Comparison of ENCODE assay signal across 14 cellular contexts in genomic region chr15:79965836-79966630, GRCh38. TPM values are rescaled to one million over a fixed set of nuclear protein-coding genes. Genes with fewer than 3 reads are reported as not detected.
DNase-seq lines count a peak whose midpoint lies in the region; ATAC-seq, FAIRE-seq and TF ChIP-seq lines count a peak whose summit lies in the region.
"Had no signal": no experiment of that assay in that cellular context is flagged by ENCODE, and none has a peak within 500 bp of the region (broad histone marks: within the 10 kb centered on the region; RNA-seq: fewer than 3 reads in every experiment).

No MANE protein-coding gene starts in this region.

- no peaks in the 10 kb centered on the region for H4K20me1 ChIP-seq in osteoblast (ENCODE audit: insufficient read depth, low read length)

- in situ Hi-C loops in GM13976 (cut with MboI; ENCODE audit: low sequenced_read_pairs, unreplicated experiment), result no loop called here

- H3K4me1 ChIP-seq in osteoblast (ENCODE audit: insufficient read depth, low read length), result peaks cover 6% of the 10 kb centered on the region

- H3K79me2 ChIP-seq in osteoblast (ENCODE audit: insufficient read depth, low read length), result no peaks in the 10 kb centered on the region

- peaks cover 6% of the 10 kb centered on the region for H3K9me3 Mint-ChIP-seq in activated CD4-positive, alpha-beta T cell treated with anti-CD3 and anti-CD28 coated beads, Interleukin-2, amount 10 ng/mL, durations not matched to agents 24 days and 14 days
- no peaks in the 10 kb centered on the region for H3K9me3 Mint-ChIP-seq in activated naive CD8-positive, alpha-beta T cell treated with anti-CD3 and anti-CD28 coated beads, Interleukin-2, amount 10 ng/mL, durations not matched to agents 7 days and 5 days

- ATAC-seq in HG03432 (IDR thresholded peaks at IDR 0.05; ENCODE audit: unreplicated experiment), result peak; percentile 31
- ATAC-seq in activated naive CD8-positive, alpha-beta T cell treated with anti-CD3 and anti-CD28 coated beads, Interleukin-2, amount 10 ng/mL, durations not matched to agents 7 days and 5 days (ENCODE audit: low read depth), result no peak

- peak overlapping the region; percentile 91 for H3K4me3 Mint-ChIP-seq in activated CD4-positive, alpha-beta T cell treated with anti-CD3 and anti-CD28 coated beads, Interleukin-2, amount 10 ng/mL, durations not matched to agents 24 days and 14 days
- peak overlapping the region; percentile 93 for H3K4me3 Mint-ChIP-seq in activated naive CD8-positive, alpha-beta T cell treated with anti-CD3 and anti-CD28 coated beads, Interleukin-2, amount 10 ng/mL, durations not matched to agents 7 days and 5 days

- no peaks in the 10 kb centered on the region for H3K27me3 ChIP-seq in osteoblast (ENCODE audit: insufficient read depth, low read length)

- H3K27me3 Mint-ChIP-seq in activated CD4-positive, alpha-beta T cell treated with anti-CD3 and anti-CD28 coated beads, Interleukin-2, amount 10 ng/mL, durations not matched to agents 24 days and 14 days, result no peaks in the 10 kb centered on the region
- H3K27me3 Mint-ChIP-seq in activated naive CD8-positive, alpha-beta T cell treated with anti-CD3 and anti-CD28 coated beads, Interleukin-2, amount 10 ng/mL, durations not matched to agents 7 days and 5 days, result no peaks in the 10 kb centered on the region

- peak; percentile 71 for DNase-seq in activated CD4-positive, alpha-beta T cell treated with anti-CD3 and anti-CD28 coated beads, Interleukin-2, amount 10 ng/mL, durations not matched to agents 24 days and 14 days
- no peak for DNase-seq in activated CD4-positive, alpha-beta T cell treated with anti-CD3 and anti-CD28 coated beads, Interleukin-2, amount 50 U/mL, for 4 hours
- no peak for DNase-seq in activated naive CD8-positive, alpha-beta T cell treated with anti-CD3 and anti-CD28 coated beads, Interleukin-2, amount 10 ng/mL, durations not matched to agents 7 days and 5 days
- DNase-seq in osteoblast (ENCODE audit: insufficient read length, low spot score, missing footprints) (no peak), NCI-H1694 (lab: John Stamatoyannopoulos, UW) (no peak), GM13976 (ENCODE audit: low spot score) (no peak), urothelium cell line (ENCODE audit: low spot score) (no peak)
- DNase-seq: ACHN; activated CD4-positive, alpha-beta T cell treated with anti-CD3 and anti-CD28 coated beads for 4 hours; NCI-H2171; stimulated activated CD4-positive, alpha-beta T cell treated with anti-CD3 and anti-CD28 coated beads, Interleukin-4, amount 100 ng/mL, for 1 hour had no signal

- FAIRE-seq in urothelium cell line (lab: Jason Lieb, UNC), result no peak

- H3K27ac ChIP-seq in osteoblast (ENCODE audit: low read depth, low read length), result no peak overlapping the region
- H3K27ac ChIP-seq: thoracic aorta had no signal

- H3K36me3 ChIP-seq in osteoblast (ENCODE audit: insufficient read depth, low read length), result no peaks in the 10 kb centered on the region
- H3K36me3 ChIP-seq: thoracic aorta had no signal

- TF ChIP-seq CTCF in osteoblast (IDR thresholded peaks at IDR 0.05; ENCODE audit: extremely low read depth, low read depth, low read length) (no peak), GM13976 (IDR thresholded peaks at IDR 0.05; ENCODE audit: borderline replicate concordance, control extremely low read depth, extremely low read depth, insufficient read depth, missing control alignments) (no peak)

- H3K36me3 Mint-ChIP-seq in activated CD4-positive, alpha-beta T cell treated with anti-CD3 and anti-CD28 coated beads, Interleukin-2, amount 10 ng/mL, durations not matched to agents 24 days and 14 days (ENCODE audit: low read depth), result peaks cover 52% of the 10 kb centered on the region
- H3K36me3 Mint-ChIP-seq in activated naive CD8-positive, alpha-beta T cell treated with anti-CD3 and anti-CD28 coated beads, Interleukin-2, amount 10 ng/mL, durations not matched to agents 7 days and 5 days, result peaks cover 18% of the 10 kb centered on the region

- no peak overlapping the region for H3K4me2 ChIP-seq in osteoblast (ENCODE audit: insufficient read depth, low read length)

- no peak overlapping the region for H3K4me3 ChIP-seq in osteoblast (ENCODE audit: insufficient read depth, low read length)
- H3K4me3 ChIP-seq: thoracic aorta had no signal

- H3K9me3 ChIP-seq in osteoblast (ENCODE audit: low read depth, low read length), result no peaks in the 10 kb centered on the region
- H3K9me3 ChIP-seq: thoracic aorta had no signal

- peak overlapping the region; percentile 98 for H3K27ac Mint-ChIP-seq in activated CD4-positive, alpha-beta T cell treated with anti-CD3 and anti-CD28 coated beads, Interleukin-2, amount 10 ng/mL, durations not matched to agents 24 days and 14 days
- peak overlapping the region; percentile 91 for H3K27ac Mint-ChIP-seq in activated naive CD8-positive, alpha-beta T cell treated with anti-CD3 and anti-CD28 coated beads, Interleukin-2, amount 10 ng/mL, durations not matched to agents 7 days and 5 days

- intact Hi-C loops in activated CD4-positive, alpha-beta T cell treated with anti-CD3 and anti-CD28 coated beads, Interleukin-2, amount 10 ng/mL, durations not matched to agents 24 days and 14 days (cut with micrococcal nuclease), result loop anchor here (2.0 kb wide), 1 partner anchor 23 kb away; no protein-coding TSS in a partner anchor

- peaks cover 41% of the 10 kb centered on the region for H3K4me1 Mint-ChIP-seq in activated CD4-positive, alpha-beta T cell treated with anti-CD3 and anti-CD28 coated beads, Interleukin-2, amount 10 ng/mL, durations not matched to agents 24 days and 14 days
- peaks cover 40% of the 10 kb centered on the region for H3K4me1 Mint-ChIP-seq in activated naive CD8-positive, alpha-beta T cell treated with anti-CD3 and anti-CD28 coated beads, Interleukin-2, amount 10 ng/mL, durations not matched to agents 7 days and 5 days

- peak overlapping the region; percentile 10 for H2AFZ ChIP-seq in osteoblast (ENCODE audit: low read length)

- POLR2A ChIA-PET in activated naive CD8-positive, alpha-beta T cell treated with anti-CD3 and anti-CD28 coated beads, Interleukin-2, amount 10 ng/mL, durations not matched to agents 7 days and 5 days (lab: Charles Lee), result interaction anchor here (0.6 to 6.3 kb wide), 2 partner anchors 43 to 70 kb away, joined by 3 to 92 read pairs; no protein-coding TSS in a partner anchor

RNA-seq across cellular contexts. Expression of gene BCL2A1, which starts 5.0 kb away (rescaled TPM):
- total RNA-seq in activated CD4-positive, alpha-beta T cell treated with anti-CD3 and anti-CD28 coated beads, Interleukin-2, amount 10 ng/mL, durations not matched to agents 24 days and 14 days, result 110 and 111 TPM in 2 replicates
- total RNA-seq in activated naive CD8-positive, alpha-beta T cell treated with anti-CD3 and anti-CD28 coated beads, Interleukin-2, amount 10 ng/mL, durations not matched to agents 7 days and 5 days, result 10 to 100 TPM; 33.6 to 34.6 TPM
- total RNA-seq in osteoblast, result 0.29 TPM in 1 of 2 replicates, not detected in the other
- total RNA-seq: osteocyte had no signal

Comparison
In these comparisons a context has a peak if more than half of its experiments do, and no peak if none do; other contexts are left out.
1. RNA of gene BCL2A1, which starts 5.0 kb away (total RNA-seq): 110 to 111 TPM in activated CD4-positive, alpha-beta T cell treated with anti-CD3 and anti-CD28 coated beads, Interleukin-2, amount 10 ng/mL, durations not matched to agents 24 days and 14 days and 33.6 to 34.6 TPM in activated naive CD8-positive, alpha-beta T cell treated with anti-CD3 and anti-CD28 coated beads, Interleukin-2, amount 10 ng/mL, durations not matched to agents 7 days and 5 days; 0.29 TPM in osteoblast; every median in the first group is over 10 times any median in the second.